8 cellular contexts compared by ENCODE assay signal in genomic region chr16:67198238-67198734, GRCh38. TPM values are rescaled to one million over a fixed set of nuclear protein-coding genes. Genes with fewer than 3 reads are reported as not detected.
DNase-seq lines count a peak whose midpoint lies in the region; ATAC-seq and TF ChIP-seq lines count a peak whose summit lies in the region.

No MANE protein-coding gene starts in this region.

- BruUV-seq in OCI-LY7 (replicated peaks; lab: Mats Ljungman, UMichigan): TSS peak; percentile 74

- ATAC-seq in HG03439 (IDR thresholded peaks at IDR 0.05; ENCODE audit: unreplicated experiment) (no peak), GM18870 (IDR thresholded peaks at IDR 0.05; ENCODE audit: unreplicated experiment) (no peak)

- H3K4me3 ChIP-seq in OCI-LY7 (ENCODE audit: low read depth, low read length, poor library complexity, severe bottlenecking): no peak overlapping the region

- no peak overlapping the region for H3K4me2 ChIP-seq in OCI-LY7 (ENCODE audit: low read length)

- intact Hi-C loops in OCI-LY7 (cut with micrococcal nuclease; ENCODE audit: unreplicated experiment): no loop called here

- H3K9me2 ChIP-seq in OCI-LY7 (ENCODE audit: insufficient read depth, low read length): no peaks in the 10 kb centered on the region

- H3K27ac ChIP-seq in OCI-LY7 (ENCODE audit: low read depth, low read length, poor library complexity, severe bottlenecking) (no peak overlapping the region), epithelial cell of prostate (peak overlapping the region; percentile 81)

- peaks cover 9% of the 10 kb centered on the region for H3K79me2 ChIP-seq in OCI-LY7 (ENCODE audit: insufficient read depth, low read depth, low read length)

- TF ChIP-seq CTCF in GM10266 (IDR thresholded peaks at IDR 0.05; ENCODE audit: control insufficient read depth, insufficient read depth, low read depth, missing control alignments) (peak; percentile 30), OCI-LY7 (conservative IDR thresholded peaks at IDR 0.05; ENCODE audit: low read length) (peak; percentile 82)

- H3K4me1 ChIP-seq in OCI-LY7 (ENCODE audit: insufficient read depth, low read length, poor library complexity, severe bottlenecking): peaks cover 9% of the 10 kb centered on the region

- CTCF ChIA-PET in OCI-LY7 (lab: Charles Lee; ENCODE audit: unreplicated experiment): no interaction called here

- H4K20me1 ChIP-seq in OCI-LY7 (ENCODE audit: insufficient read depth, low read length): peaks cover 6% of the 10 kb centered on the region; the same call in 1 of the 2 replicates

- POLR2A ChIA-PET in OCI-LY7 (lab: Charles Lee): interaction anchor here (0.6 kb wide), 2 partner anchors 234 to 317 kb away, joined by 4 to 11 read pairs; no protein-coding TSS in a partner anchor

- peaks cover 96% of the 10 kb centered on the region for H3K36me3 ChIP-seq in OCI-LY7 (ENCODE audit: insufficient read depth, low read length)

- H3K9me3 ChIP-seq in OCI-LY7 (ENCODE audit: low read length): no peaks in the 10 kb centered on the region

- in situ Hi-C loops in ACHN (cut with HindIII; ENCODE audit: low pct_ligation_motif_present, low pct_unique_long_range_greater_than_20kb, low sequenced_read_pairs): no loop called here

- H2AFZ ChIP-seq in OCI-LY7 (ENCODE audit: low read length): no peak overlapping the region

- DNase-seq in ACHN (peak; percentile 75), GM10266 (ENCODE audit: extremely low spot score) (no peak), OCI-LY7 (ENCODE audit: low spot score) (peak; percentile 35), epithelial cell of prostate (ENCODE audit: low read depth, low spot score) (peak; percentile 36), myocyte (ENCODE audit: low read depth) (peak; percentile 41), cerebellar nuclear complex (lab: John Stamatoyannopoulos, UW) (no peak)

RNA-seq across cellular contexts. Expression of gene ELMO3, which starts 0.6 kb away (rescaled TPM):
- total RNA-seq in OCI-LY7 (2014; rRNA removed; shearing (Covaris generic)): 7.7 and 7.8 TPM in 2 replicates
- total RNA-seq in OCI-LY7 (2022): 7.6 and 9.0 TPM in 2 replicates
- total RNA-seq in myocyte: 0.56 and 0.99 TPM in 2 replicates
- polyA plus RNA-seq in myocyte (2012): 0.50 TPM

RNA-seq across cellular contexts. Expression of gene E2F4, which starts 6.3 kb away (rescaled TPM):
- total RNA-seq in OCI-LY7 (2014; rRNA removed; shearing (Covaris generic)): 139 and 157 TPM in 2 replicates
- total RNA-seq in OCI-LY7 (2022) (108 and 124 TPM in 2 replicates), myocyte (75.8 and 93.9 TPM in 2 replicates)
- 35.6 TPM for polyA plus RNA-seq in myocyte (2012)

RNA-seq across cellular contexts. Expression of gene EXOC3L1, which starts 8.3 kb away (rescaled TPM):
- not detected in 2 replicates for total RNA-seq in OCI-LY7 (2014; rRNA removed; shearing (Covaris generic))
- total RNA-seq in OCI-LY7 (2022) (not detected in 2 replicates), myocyte (0.99 and 2.1 TPM in 2 replicates)
- 0.45 TPM for polyA plus RNA-seq in myocyte (2012)

RNA-seq across cellular contexts. Expression of gene MATCAP1, which starts 14.5 kb away (rescaled TPM):
- 18.0 and 22.9 TPM in 2 replicates for total RNA-seq in OCI-LY7 (2014; rRNA removed; shearing (Covaris generic))
- total RNA-seq in OCI-LY7 (2022): 39.6 and 42.3 TPM in 2 replicates
- 27.2 and 28.6 TPM in 2 replicates for total RNA-seq in myocyte
- 13.8 TPM for polyA plus RNA-seq in myocyte (2012)

RNA-seq across cellular contexts. Expression of gene NOL3, which starts 27.9 kb away (rescaled TPM):
- 1.1 and 2.2 TPM in 2 replicates for total RNA-seq in OCI-LY7 (2014; rRNA removed; shearing (Covaris generic))
- total RNA-seq in OCI-LY7 (2022) (4.1 and 4.4 TPM in 2 replicates), myocyte (70.9 and 86.5 TPM in 2 replicates)
- polyA plus RNA-seq in myocyte (2012): 60.2 TPM

Comparison
In these comparisons a context has a peak if more than half of its experiments do, and no peak if none do; other contexts are left out.
1. DNase-seq: peak in ACHN (single experiment), OCI-LY7 (single experiment), epithelial cell of prostate (single experiment) and myocyte (single experiment); none in GM10266 (single experiment) and cerebellar nuclear complex (0 of 2).